In genomic region chr12:26749781-26750180, GRCh38 we compare ENCODE assay signal across 12 cellular contexts.
DNase-seq lines count a peak whose midpoint lies in the region; ATAC-seq, FAIRE-seq and TF ChIP-seq lines count a peak whose summit lies in the region.
"Had no signal": no experiment of that assay in that cellular context is flagged by ENCODE, and none has a peak within 500 bp of the region (broad histone marks: within the 10 kb centered on the region; RNA-seq: fewer than 3 reads in every experiment).

No MANE protein-coding gene starts in this region.

- no peaks in the 10 kb centered on the region for H3K27me3 ChIP-seq in sigmoid colon
- H3K27me3 ChIP-seq: heart right ventricle had no signal

- no peaks in the 10 kb centered on the region for H3K9me3 ChIP-seq in sigmoid colon

- peaks cover 24% of the 10 kb centered on the region for H3K36me3 Mint-ChIP-seq in activated naive CD8-positive, alpha-beta T cell treated with anti-CD3 and anti-CD28 coated beads, Interleukin-2, amount 10 ng/mL, durations not matched to agents 7 days and 5 days

- intact Hi-C loops in sigmoid colon (cut with DNase I), result loop anchor here (5.0 to 10.0 kb wide), 2 partner anchors 38 to 445 kb away; no protein-coding TSS in a partner anchor

- peak overlapping the region; percentile 22 for H3K27ac Mint-ChIP-seq in activated naive CD8-positive, alpha-beta T cell treated with anti-CD3 and anti-CD28 coated beads, Interleukin-2, amount 10 ng/mL, durations not matched to agents 7 days and 5 days

- no peak for FAIRE-seq in H54 (lab: Jason Lieb, UNC)

- no peak overlapping the region for H3K4me3 ChIP-seq in sigmoid colon
- H3K4me3 ChIP-seq: heart right ventricle had no signal

- peaks cover 42% of the 10 kb centered on the region for H3K4me1 Mint-ChIP-seq in activated naive CD8-positive, alpha-beta T cell treated with anti-CD3 and anti-CD28 coated beads, Interleukin-2, amount 10 ng/mL, durations not matched to agents 7 days and 5 days

- no peaks in the 10 kb centered on the region for H3K36me3 ChIP-seq in sigmoid colon
- H3K36me3 ChIP-seq: heart right ventricle had no signal

- POLR2A ChIA-PET in activated naive CD8-positive, alpha-beta T cell treated with anti-CD3 and anti-CD28 coated beads, Interleukin-2, amount 10 ng/mL, durations not matched to agents 7 days and 5 days (lab: Charles Lee), result no interaction called here

- DNase-seq in activated naive CD8-positive, alpha-beta T cell treated with anti-CD3 and anti-CD28 coated beads, Interleukin-2, amount 10 ng/mL, durations not matched to agents 7 days and 5 days, result no peak
- DNase-seq in T1000 (lab: John Stamatoyannopoulos, UW) (no peak), sigmoid colon (no peak), DMS 273 treated with DMSO at 0.1 percent for 48 hours (lab: John Stamatoyannopoulos, UW) (no peak), H54 (ENCODE audit: insufficient read length, low spot score) (no peak)
- DNase-seq: anterior cingulate cortex, GF-D8, heart right ventricle had no signal

- H3K4me3 Mint-ChIP-seq in activated naive CD8-positive, alpha-beta T cell treated with anti-CD3 and anti-CD28 coated beads, Interleukin-2, amount 10 ng/mL, durations not matched to agents 7 days and 5 days, result peak overlapping the region; percentile 33

- no peak for TF ChIP-seq EP300 in sigmoid colon (IDR thresholded peaks at IDR 0.05)

- H3K27ac ChIP-seq in sigmoid colon, result peak overlapping the region in 1 of 4 donors; percentile 3
- H3K27ac ChIP-seq: heart right ventricle had no signal

- peak; percentile 79 for ATAC-seq in GM18511 (IDR thresholded peaks at IDR 0.05; ENCODE audit: unreplicated experiment)
- peak; percentile 74 for ATAC-seq in GM19467 (IDR thresholded peaks at IDR 0.05; ENCODE audit: unreplicated experiment)
- ATAC-seq in HG03066 (IDR thresholded peaks at IDR 0.05; ENCODE audit: low read depth, unreplicated experiment), result peak; percentile 74
- ATAC-seq in activated naive CD8-positive, alpha-beta T cell treated with anti-CD3 and anti-CD28 coated beads, Interleukin-2, amount 10 ng/mL, durations not matched to agents 7 days and 5 days (ENCODE audit: low read depth), result no peak
- ATAC-seq: heart right ventricle had no signal

- TF ChIP-seq POLR2A in sigmoid colon (IDR thresholded peaks at IDR 0.05), result no peak
- no peak for TF ChIP-seq POLR2A in H54 (IDR thresholded peaks at IDR 0.05; ENCODE audit: low read depth, low read length)

- H3K27me3 Mint-ChIP-seq in activated naive CD8-positive, alpha-beta T cell treated with anti-CD3 and anti-CD28 coated beads, Interleukin-2, amount 10 ng/mL, durations not matched to agents 7 days and 5 days, result no peaks in the 10 kb centered on the region
- H3K27me3 Mint-ChIP-seq: progenitor cell of endocrine pancreas had no signal

- peaks cover 9% of the 10 kb centered on the region for H3K9me3 Mint-ChIP-seq in activated naive CD8-positive, alpha-beta T cell treated with anti-CD3 and anti-CD28 coated beads, Interleukin-2, amount 10 ng/mL, durations not matched to agents 7 days and 5 days

- TF ChIP-seq CTCF in sigmoid colon (IDR thresholded peaks at IDR 0.05), result no peak

- peaks cover 0 to 54% (median 40%) of the 10 kb centered on the region in 4 donors for H3K4me1 ChIP-seq in sigmoid colon
